26 cellular contexts compared by ENCODE assay signal in genomic region chr3:59545369-59545768, GRCh38.
A peak's percentile ranks its signal among the peaks of the same experiment; 100 is the strongest.
DNase-seq lines count a peak whose midpoint lies in the region; ATAC-seq and TF ChIP-seq lines count a peak whose summit lies in the region.
"Had no signal": no experiment of that assay in that cellular context is flagged by ENCODE, and none has a peak within 500 bp of the region (broad histone marks: within the 10 kb centered on the region; RNA-seq: fewer than 3 reads in every experiment).

No MANE protein-coding gene starts in this region.

- no peaks in the 10 kb centered on the region for H3K4me1 ChIP-seq in tibial artery
- H3K4me1 ChIP-seq: HAP-1 had no signal

- no peak for ATAC-seq in GM21526 (IDR thresholded peaks at IDR 0.05; ENCODE audit: low FRiP score, unreplicated experiment)
- ATAC-seq: activated naive CD4-positive, alpha-beta T cell treated with anti-CD3 and anti-CD28 coated beads, Interleukin-2, amount 50 U/mL, for 72 hours; K562; left lobe of liver had no signal

- no peak for TF ChIP-seq CTCF in tibial artery (IDR thresholded peaks at IDR 0.05)

- no peaks in the 10 kb centered on the region for H3K9me3 ChIP-seq in tibial artery
- H3K9me3 ChIP-seq: BLaER1, esophagus squamous epithelium, HAP-1, stomach, tibial nerve had no signal

- no peaks in the 10 kb centered on the region for H3K27me3 ChIP-seq in tibial artery
- H3K27me3 ChIP-seq: BLaER1, esophagus squamous epithelium, stomach, tibial nerve had no signal

- no peak overlapping the region for H3K4me3 ChIP-seq in tibial artery
- H3K4me3 ChIP-seq: BLaER1, esophagus squamous epithelium, HAP-1, K562, stomach, tibial nerve had no signal

- no peaks in the 10 kb centered on the region for H3K36me3 ChIP-seq in tibial artery
- H3K36me3 ChIP-seq: BLaER1, esophagus squamous epithelium, HAP-1, stomach, tibial nerve had no signal

- DNase-seq in NCI-H82 (lab: John Stamatoyannopoulos, UW) (peak; percentile 16), NCI-H82 treated with DMSO at 0.1 percent for 48 hours (lab: John Stamatoyannopoulos, UW; ENCODE audit: unreplicated experiment) (no peak), M059J (ENCODE audit: low read depth) (peak; percentile 82), astrocyte of the hippocampus (ENCODE audit: low read depth, low spot score) (peak; percentile 93), renal cortical epithelial cell (ENCODE audit: low read depth) (peak; percentile 85), tibial artery (no peak)
- DNase-seq: activated CD4-positive, alpha-beta T cell treated with anti-CD3 and anti-CD28 coated beads for 1 hour; activated T-cell treated with anti-CD3 and anti-CD28 coated beads for 4 hours; anterior cingulate cortex; caudate nucleus; esophagus squamous epithelium; hypothalamus; immature natural killer cell; NCI-H526; nucleus accumbens; small intestine; stimulated activated CD4-positive, alpha-beta T cell treated with anti-CD3 and anti-CD28 coated beads, Interleukin-1b, Interleukin-23, amount 100 ng/mL, for 48 hours; stomach; T-helper 2 cell had no signal

- H3K27ac ChIP-seq in tibial artery: no peak overlapping the region
- H3K27ac ChIP-seq: BLaER1, esophagus squamous epithelium, stomach, tibial nerve had no signal

- intact Hi-C loops in tibial artery (cut with DNase I; ENCODE audit: low total_unique reads): no loop called here

Comparison
In these comparisons a context has a peak if more than half of its experiments do, and no peak if none do; other contexts are left out.
1. DNase-seq: peak in NCI-H82 (single experiment), M059J (single experiment), astrocyte of the hippocampus (single experiment) and renal cortical epithelial cell (single experiment); none in NCI-H82 treated with DMSO at 0.1 percent for 48 hours (single experiment) and tibial artery (0 of 2).